ENCODE assay signal across 10 cellular contexts in the genomic region with DNA sequence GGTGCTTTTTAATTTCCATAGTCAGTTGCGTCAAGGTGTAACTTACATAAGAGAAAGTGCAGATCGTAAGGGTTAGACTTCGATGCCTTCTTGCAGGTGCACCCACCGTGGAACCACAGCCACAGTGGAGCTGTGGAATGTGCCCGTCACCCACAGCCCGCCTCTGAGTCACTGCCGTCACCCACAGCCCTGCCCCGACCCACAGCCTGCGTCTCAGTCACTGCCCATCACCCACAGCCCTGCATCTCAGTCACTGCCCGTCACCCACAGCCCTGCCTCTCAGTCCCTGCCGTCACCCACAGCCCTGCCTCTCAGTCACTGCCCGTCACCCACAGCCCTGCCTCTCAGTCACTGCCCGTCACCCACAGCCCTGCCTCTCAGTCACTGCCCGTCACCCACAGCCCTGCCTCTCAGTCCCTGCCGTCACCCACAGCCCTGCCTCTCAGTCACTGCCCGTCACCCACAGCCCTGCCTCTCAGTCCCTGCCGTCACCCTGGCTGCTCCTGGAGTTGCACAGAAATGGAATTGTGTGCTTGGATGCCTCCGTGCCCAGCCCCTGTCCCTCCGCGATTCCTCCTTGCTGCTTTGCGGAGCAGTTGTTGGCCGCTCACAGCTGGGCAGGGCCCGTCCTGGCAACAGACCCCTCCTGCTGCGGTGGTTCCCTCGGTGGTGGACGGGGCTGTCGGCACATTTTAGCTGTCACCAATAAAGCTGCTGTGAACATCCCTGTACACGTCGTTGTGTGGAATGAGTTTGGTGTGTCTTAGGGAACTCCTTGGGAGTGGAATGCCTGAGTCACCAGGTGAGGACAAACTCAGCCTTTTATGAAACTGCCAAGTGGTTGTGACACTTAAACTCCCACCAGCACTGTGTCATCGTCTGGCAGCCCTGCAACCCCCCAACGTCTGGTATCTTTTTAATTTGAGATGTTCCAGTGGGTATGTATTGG. TPM values are rescaled to one million over a fixed set of nuclear protein-coding genes. Genes with fewer than 3 reads are reported as not detected.
DNase-seq lines count a peak whose midpoint lies in the region; ATAC-seq and TF ChIP-seq lines count a peak whose summit lies in the region.
"Had no signal": no experiment of that assay in that cellular context is flagged by ENCODE, and none has a peak within 500 bp of the region (broad histone marks: within the 10 kb centered on the region; RNA-seq: fewer than 3 reads in every experiment).

No MANE protein-coding gene starts in this region.

- no TSS peak for BruUV-seq in OCI-LY7 (replicated peaks; lab: Mats Ljungman, UMichigan)

- no peaks in the 10 kb centered on the region for H3K4me1 ChIP-seq in OCI-LY7 (ENCODE audit: insufficient read depth, low read length, poor library complexity, severe bottlenecking)
- no peaks in the 10 kb centered on the region for H3K4me1 ChIP-seq in psoas muscle

- no peaks in the 10 kb centered on the region for H3K9me2 ChIP-seq in OCI-LY7 (ENCODE audit: insufficient read depth, low read length)

- H3K27ac ChIP-seq in OCI-LY7 (ENCODE audit: low read depth, low read length, poor library complexity, severe bottlenecking) (no peak overlapping the region), psoas muscle (no peak overlapping the region)

- TF ChIP-seq CTCF in fibroblast of villous mesenchyme (IDR thresholded peaks at IDR 0.05; ENCODE audit: insufficient read depth, low read depth, low read length) (no peak), OCI-LY7 (conservative IDR thresholded peaks at IDR 0.05; ENCODE audit: low read length) (no peak), psoas muscle (IDR thresholded peaks at IDR 0.05) (no peak)

- no peaks in the 10 kb centered on the region for H3K36me3 ChIP-seq in OCI-LY7 (ENCODE audit: insufficient read depth, low read length)
- no peaks in the 10 kb centered on the region for H3K36me3 ChIP-seq in psoas muscle (ENCODE audit: insufficient read depth in 1 of 2, low read depth in 1 of 2)

- H3K79me2 ChIP-seq in OCI-LY7 (ENCODE audit: insufficient read depth, low read depth, low read length) = no peaks in the 10 kb centered on the region

- POLR2A ChIA-PET in OCI-LY7 (lab: Charles Lee) = no interaction called here

- DNase-seq in GM03348 (ENCODE audit: low spot score) (peak; percentile 58), T1000 (lab: John Stamatoyannopoulos, UW) (peak; percentile 4), fibroblast of villous mesenchyme (ENCODE audit: low read depth) (peak; percentile 87), OCI-LY7 (ENCODE audit: low spot score) (no peak), NCI-H526 treated with DMSO at 0.1 percent for 48 hours (lab: John Stamatoyannopoulos, UW) (no peak), psoas muscle (no peak)
- DNase-seq in stimulated activated CD4-positive, alpha-beta T cell treated with anti-CD3 and anti-CD28 coated beads, Interleukin-4, amount 100 ng/mL, for 1 hour = peak; percentile 26
- DNase-seq: NCI-H2107, retina had no signal

- no peak overlapping the region for H2AFZ ChIP-seq in OCI-LY7 (ENCODE audit: low read length)

- ATAC-seq in HG03460 (IDR thresholded peaks at IDR 0.05; ENCODE audit: unreplicated experiment) (no peak), psoas muscle (no peak)

- H4K20me1 ChIP-seq in OCI-LY7 (ENCODE audit: insufficient read depth, low read length) = no peaks in the 10 kb centered on the region

- H3K4me2 ChIP-seq in OCI-LY7 (ENCODE audit: low read length) = no peak overlapping the region

- WGBS in psoas muscle, 3 donors = 52 to 61% (median 60%) methylated on average over 26 to 31 of the region's 31 CpGs

- CTCF ChIA-PET in OCI-LY7 (lab: Charles Lee; ENCODE audit: unreplicated experiment) = no interaction called here

- H3K4me3 ChIP-seq in fibroblast of villous mesenchyme (ENCODE audit: low read depth, low read length) (no peak overlapping the region), OCI-LY7 (ENCODE audit: low read depth, low read length, poor library complexity, severe bottlenecking) (no peak overlapping the region), psoas muscle (no peak overlapping the region)

- intact Hi-C loops in OCI-LY7 (cut with micrococcal nuclease; ENCODE audit: unreplicated experiment) (no loop called here), psoas muscle (cut with DNase I) (no loop called here)

- peaks cover 0 to 39% (median 14%) of the 10 kb centered on the region in 3 donors for H3K27me3 ChIP-seq in psoas muscle (ENCODE audit: insufficient read depth in 3 of 3, low read length in 2 of 3)

- no peaks in the 10 kb centered on the region for H3K9me3 ChIP-seq in OCI-LY7 (ENCODE audit: low read length)
- no peaks in the 10 kb centered on the region for H3K9me3 ChIP-seq in psoas muscle

RNA-seq across cellular contexts. Expression of a gene that starts 44.9 kb away (rescaled TPM):
- total RNA-seq in fibroblast of villous mesenchyme = 487 and 812 TPM in 2 replicates
- 0.13 TPM in 1 of 2 replicates, not detected in the other for total RNA-seq in OCI-LY7 (2014; rRNA removed; shearing (Covaris generic))
- total RNA-seq in OCI-LY7 (2022) = not detected in 2 replicates
- total RNA-seq in psoas muscle = 100 to 1,000 TPM in 2 of 4 donors, 10 to 100 TPM in 2; 56.2 to 122 (median 90.4) TPM
- 10 to 100 TPM; 29.8 to 58.8 (median 47.1) TPM for polyA plus RNA-seq in psoas muscle

Comparison
In these comparisons a context has a peak if more than half of its experiments do, and no peak if none do; other contexts are left out.
1. DNase-seq: peak in GM03348 (single experiment), T1000 (single experiment), fibroblast of villous mesenchyme (single experiment) and stimulated activated CD4-positive, alpha-beta T cell treated with anti-CD3 and anti-CD28 coated beads, Interleukin-4, amount 100 ng/mL, for 1 hour (single experiment); none in OCI-LY7 (single experiment), NCI-H526 treated with DMSO at 0.1 percent for 48 hours (single experiment) and psoas muscle (0 of 2).
2. RNA of a gene that starts 44.9 kb away (total RNA-seq): 487 to 812 TPM in fibroblast of villous mesenchyme and 56.2 to 122 TPM in psoas muscle; 0.13 TPM in OCI-LY7; every median in the first group is over 10 times any median in the second.